8 cellular contexts compared by ENCODE assay signal in genomic region chr22:41447435-41448188, GRCh38. TPM values are rescaled to one million over a fixed set of nuclear protein-coding genes. Genes with fewer than 3 reads are reported as not detected.
DNase-seq lines count a peak whose midpoint lies in the region; ATAC-seq and TF ChIP-seq lines count a peak whose summit lies in the region.

No MANE protein-coding gene starts in this region.

- DNase-seq in DMS 273 (lab: John Stamatoyannopoulos, UW; ENCODE audit: unreplicated experiment) (peak; percentile 87), DMS 273 treated with DMSO at 0.1 percent for 48 hours (lab: John Stamatoyannopoulos, UW) (no peak), NCI-H2227 treated with DMSO at 0.1 percent for 48 hours (lab: John Stamatoyannopoulos, UW) (peak; percentile 47), choroid plexus epithelial cell (ENCODE audit: low read depth) (peak; percentile 71), left colon (peak; percentile 68 to 78), NCI-H187 (lab: John Stamatoyannopoulos, UW) (no peak)
- peak; percentile 38 for DNase-seq in activated CD4-positive, alpha-beta T cell treated with anti-CD3 and anti-CD28 coated beads for 1 hour
- peak; percentile 31 to 55 for DNase-seq in stimulated activated CD4-positive, alpha-beta T cell treated with anti-CD3 and anti-CD28 coated beads, Interleukin-1b, Interleukin-23, amount 100 ng/mL, for 4 hours (ENCODE audit: low read depth in 2 of 2)

- TF ChIP-seq CTCF in choroid plexus epithelial cell (conservative IDR thresholded peaks at IDR 0.05; ENCODE audit: low read depth, low read length), result peak; percentile 3

- intact Hi-C loops in left colon (cut with DNase I, micrococcal nuclease), result no loop called here

- ATAC-seq in left colon, result peak; percentile 39

- H3K4me3 ChIP-seq in choroid plexus epithelial cell (ENCODE audit: low read depth, low read length), result peak overlapping the region; percentile 95

RNA-seq across cellular contexts. Expression of gene TOB2, which starts 1.0 kb away (rescaled TPM):
- total RNA-seq in left colon, result 10 to 100 TPM; 57.5 to 66.7 TPM

RNA-seq across cellular contexts. Expression of gene PHF5A, which starts 20.9 kb away (rescaled TPM):
- total RNA-seq in left colon, result 10 to 100 TPM; 32.1 to 35.3 TPM

RNA-seq across cellular contexts. Expression of gene ACO2, which starts 21.3 kb away (rescaled TPM):
- 100 to 1,000 TPM; 271 to 289 TPM for total RNA-seq in left colon

Comparison
In these comparisons a context has a peak if more than half of its experiments do, and no peak if none do; other contexts are left out.
1. DNase-seq: peak in DMS 273 (single experiment), NCI-H2227 treated with DMSO at 0.1 percent for 48 hours (single experiment), activated CD4-positive, alpha-beta T cell treated with anti-CD3 and anti-CD28 coated beads for 1 hour (single experiment), choroid plexus epithelial cell (single experiment), left colon (2 of 2) and stimulated activated CD4-positive, alpha-beta T cell treated with anti-CD3 and anti-CD28 coated beads, Interleukin-1b, Interleukin-23, amount 100 ng/mL, for 4 hours (2 of 2); none in DMS 273 treated with DMSO at 0.1 percent for 48 hours (single experiment) and NCI-H187 (0 of 2).